11 cellular contexts compared by ENCODE assay signal in the genomic region with DNA sequence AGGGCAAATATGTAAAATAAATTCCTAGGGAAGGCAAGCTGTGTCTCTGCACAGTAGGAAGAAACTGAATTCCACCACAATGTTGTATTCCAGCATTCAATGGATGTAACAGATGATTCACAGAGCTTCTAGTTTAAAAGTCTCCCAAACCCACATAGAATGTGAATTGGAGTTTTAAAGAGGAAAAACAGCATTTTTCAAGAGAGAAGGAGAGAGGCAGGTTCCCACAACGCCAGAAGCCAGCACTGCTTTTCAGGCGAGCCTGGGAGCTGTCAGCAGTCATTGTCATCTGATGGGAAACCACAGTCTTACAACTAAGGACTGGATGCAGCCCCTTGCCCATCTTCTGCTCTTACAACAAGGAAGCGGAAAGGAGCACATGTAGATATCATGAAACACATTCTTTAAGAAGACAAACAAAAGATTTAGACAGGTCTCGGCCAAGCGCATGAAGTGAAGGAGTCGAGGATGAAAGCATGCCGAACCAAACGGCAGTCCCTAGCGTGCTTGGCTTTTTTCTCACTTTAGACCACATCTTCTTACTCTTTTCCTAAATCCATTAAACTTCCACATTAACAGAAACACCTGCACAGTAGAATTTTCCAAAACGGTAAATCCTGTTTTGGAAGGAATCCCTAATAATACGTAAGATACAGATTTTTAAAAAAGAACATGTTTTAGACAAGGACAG. TPM values are rescaled to one million over a fixed set of nuclear protein-coding genes. Genes with fewer than 3 reads are reported as not detected.
A peak's percentile ranks its signal among the peaks of the same experiment; 100 is the strongest.
DNase-seq lines count a peak whose midpoint lies in the region; ATAC-seq, FAIRE-seq and TF ChIP-seq lines count a peak whose summit lies in the region.
"Had no signal": no experiment of that assay in that cellular context is flagged by ENCODE, and none has a peak within 500 bp of the region (broad histone marks: within the 10 kb centered on the region; RNA-seq: fewer than 3 reads in every experiment).

No MANE protein-coding gene starts in this region.

- TF ChIP-seq EP300 in HepG2 (IDR thresholded peaks at IDR 0.05; ENCODE audit: low read depth in 2 of 2, low read length in 2 of 2) (no peak), HepG2 (CRISPR knock-in tag; IDR thresholded peaks at IDR 0.05; ENCODE audit: borderline replicate concordance) (no peak)

- no peak for FAIRE-seq in HepG2 (lab: Jason Lieb, UNC)
- no peak for FAIRE-seq in urothelium cell line (lab: Jason Lieb, UNC)

- no peak for ATAC-seq in HepG2
- no peak for ATAC-seq in naive thymus-derived CD4-positive, alpha-beta T cell
- ATAC-seq in upper lobe of right lung: no peak
- no peak for ATAC-seq in GM21576 (IDR thresholded peaks at IDR 0.05; ENCODE audit: unreplicated experiment)

- H3K9me3 ChIP-seq in liver (ENCODE audit: control insufficient read depth in 4 of 4, low read length in 3 of 4) (no peaks in the 10 kb centered on the region), HepG2 (ENCODE audit: low read length) (no peaks in the 10 kb centered on the region), upper lobe of right lung (no peaks in the 10 kb centered on the region)
- H3K9me3 ChIP-seq in naive thymus-derived CD4-positive, alpha-beta T cell (ENCODE audit: control insufficient read depth in 2 of 3, low read length in 3 of 3): no peaks in the 10 kb centered on the region
- H3K9me3 ChIP-seq: HAP-1 had no signal

- H3K36me3 ChIP-seq in liver (ENCODE audit: control insufficient read depth in 4 of 4, insufficient read depth in 3 of 4, low read depth in 1 of 4, low read length in 3 of 4): no peaks in the 10 kb centered on the region
- H3K36me3 ChIP-seq in HepG2 (replicated peaks in 1 of 2; ENCODE audit: control insufficient read depth in 1 of 2, insufficient read depth in 2 of 2, low read length in 2 of 2): no peaks in the 10 kb centered on the region
- no peaks in the 10 kb centered on the region for H3K36me3 ChIP-seq in naive thymus-derived CD4-positive, alpha-beta T cell (ENCODE audit: control insufficient read depth in 2 of 3, insufficient read depth in 3 of 3, low read length in 3 of 3)
- no peaks in the 10 kb centered on the region for H3K36me3 ChIP-seq in upper lobe of right lung
- H3K36me3 ChIP-seq: HAP-1 had no signal

- no peaks in the 10 kb centered on the region for H3K79me2 ChIP-seq in HepG2 (ENCODE audit: insufficient read depth, low read length)

- peak overlapping the region in 8 of 10 donors; percentile 20 to 74 (median 49) for H3K4me3 Mint-ChIP-seq in naive thymus-derived CD4-positive, alpha-beta T cell
- no peak overlapping the region for H3K4me3 Mint-ChIP-seq in activated CD4-positive, alpha-beta memory T cell treated with anti-CD3 and anti-CD28 coated beads for 36 hours

- H3K27ac Mint-ChIP-seq in naive thymus-derived CD4-positive, alpha-beta T cell: no peak overlapping the region
- H3K27ac Mint-ChIP-seq in activated CD4-positive, alpha-beta memory T cell treated with anti-CD3 and anti-CD28 coated beads for 36 hours: no peak overlapping the region

- H3K27ac ChIP-seq in liver (ENCODE audit: low read depth in 1 of 2, low read length in 2 of 2) (no peak overlapping the region), HepG2 (ENCODE audit: extremely low read length, insufficient read depth, low read length) (no peak overlapping the region), coronary artery (no peak overlapping the region), upper lobe of right lung (no peak overlapping the region)
- H3K27ac ChIP-seq in naive thymus-derived CD4-positive, alpha-beta T cell (ENCODE audit: low read depth, low read length): no peak overlapping the region

- intact Hi-C loops in HepG2 (cut with micrococcal nuclease; ENCODE audit: unreplicated experiment): no loop called here
- intact Hi-C loops in naive thymus-derived CD4-positive, alpha-beta T cell (cut with micrococcal nuclease): no loop called here
- intact Hi-C loops in upper lobe of right lung (cut with DNase I): no loop called here
- intact Hi-C loops in activated CD4-positive, alpha-beta memory T cell treated with anti-CD3 and anti-CD28 coated beads for 36 hours (cut with micrococcal nuclease): loop anchor here (5.0 kb wide), 1 partner anchor 415 kb away; no protein-coding TSS in a partner anchor

- H4K20me1 ChIP-seq in HepG2 (ENCODE audit: insufficient read depth, low read length): no peaks in the 10 kb centered on the region

- 29% methylated on average over 11 of the region's 11 CpGs for WGBS in liver
- 32% methylated on average over 11 of the region's 11 CpGs for WGBS in HepG2 (ENCODE audit: low lambda C conversion rate)

- TF ChIP-seq CTCF in liver (IDR thresholded peaks at IDR 0.05; ENCODE audit: low read depth, low read length, missing input control) (no peak), HepG2 (CRISPR knock-in tag; IDR thresholded peaks at IDR 0.05) (no peak), coronary artery (IDR thresholded peaks at IDR 0.05) (no peak), upper lobe of right lung (IDR thresholded peaks at IDR 0.05) (no peak)

- DNase-seq in HepG2 (ENCODE audit: low spot score) (no peak), coronary artery (ENCODE audit: low spot score) (no peak), upper lobe of right lung (no peak), urothelium cell line (ENCODE audit: low spot score) (no peak)
- DNase-seq in naive thymus-derived CD4-positive, alpha-beta T cell: no peak
- no peak for DNase-seq in activated CD4-positive, alpha-beta memory T cell treated with anti-CD3 and anti-CD28 coated beads for 36 hours

- CTCF ChIA-PET in HepG2 (lab: Yijun Ruan, JAX; ENCODE audit: low intra/inter-chr PET ratio, low total read pairs): no interaction called here
- CTCF ChIA-PET in naive thymus-derived CD4-positive, alpha-beta T cell (lab: Charles Lee): no interaction called here
- CTCF ChIA-PET in activated CD4-positive, alpha-beta memory T cell treated with anti-CD3 and anti-CD28 coated beads for 36 hours (lab: Charles Lee): interaction anchor here (0.6 kb wide), 1 partner anchor 112 kb away, joined by 4 read pairs; no protein-coding TSS in a partner anchor

- H3K36me3 Mint-ChIP-seq in naive thymus-derived CD4-positive, alpha-beta T cell: peaks cover 0 to 3% (median 0%) of the 10 kb centered on the region in 5 donors
- H3K36me3 Mint-ChIP-seq in activated CD4-positive, alpha-beta memory T cell treated with anti-CD3 and anti-CD28 coated beads for 36 hours: no peaks in the 10 kb centered on the region

- H3K27me3 ChIP-seq in liver (ENCODE audit: control insufficient read depth in 4 of 4, insufficient read depth in 4 of 4, low read length in 3 of 4) (peaks cover 0 to 10% (median 5%) of the 10 kb centered on the region in 4 donors), HepG2 (ENCODE audit: control insufficient read depth in 1 of 2, insufficient read depth in 2 of 2, low read length in 2 of 2) (no peaks in the 10 kb centered on the region; a peak in 1 of 5 replicates), upper lobe of right lung (peaks cover 31% of the 10 kb centered on the region)
- peaks cover 0 to 19% of the 10 kb centered on the region in 2 donors for H3K27me3 ChIP-seq in naive thymus-derived CD4-positive, alpha-beta T cell (ENCODE audit: control insufficient read depth in 2 of 2, insufficient read depth in 2 of 2, low read length in 2 of 2)

- H3K4me1 ChIP-seq in liver (ENCODE audit: control insufficient read depth in 4 of 4, insufficient read depth in 4 of 4, low read length in 3 of 4): peaks cover 0 to 13% (median 7%) of the 10 kb centered on the region in 4 donors
- no peaks in the 10 kb centered on the region for H3K4me1 ChIP-seq in HepG2 (ENCODE audit: insufficient read depth, low read length)
- H3K4me1 ChIP-seq in naive thymus-derived CD4-positive, alpha-beta T cell (ENCODE audit: control insufficient read depth in 2 of 2, insufficient read depth in 2 of 2, low read length in 2 of 2): no peaks in the 10 kb centered on the region
- no peaks in the 10 kb centered on the region for H3K4me1 ChIP-seq in upper lobe of right lung
- H3K4me1 ChIP-seq: HAP-1 had no signal

- BruUV-seq in HepG2 (replicated peaks; lab: Mats Ljungman, UMichigan): no TSS peak

- in situ Hi-C loops in HepG2 (cut with HindIII; ENCODE audit: extremely low pct_ligation_motif_present, low pct_unique_long_range_greater_than_20kb): no loop called here

- H3K9me3 Mint-ChIP-seq in naive thymus-derived CD4-positive, alpha-beta T cell: no peaks in the 10 kb centered on the region
- H3K9me3 Mint-ChIP-seq in activated CD4-positive, alpha-beta memory T cell treated with anti-CD3 and anti-CD28 coated beads for 36 hours: no peaks in the 10 kb centered on the region

- no peak overlapping the region for H3K9ac ChIP-seq in liver (ENCODE audit: low read depth in 1 of 2, low read length in 2 of 2)
- H3K9ac ChIP-seq in HepG2 (ENCODE audit: insufficient read depth, low read depth, low read length): no peak overlapping the region

- no peak overlapping the region for H2AFZ ChIP-seq in HepG2 (ENCODE audit: low read length)

- H3K4me1 Mint-ChIP-seq in naive thymus-derived CD4-positive, alpha-beta T cell: peaks cover 0 to 14% (median 4%) of the 10 kb centered on the region in 7 donors
- peaks cover 3% of the 10 kb centered on the region for H3K4me1 Mint-ChIP-seq in activated CD4-positive, alpha-beta memory T cell treated with anti-CD3 and anti-CD28 coated beads for 36 hours (ENCODE audit: low read depth)

- no peak for TF ChIP-seq POLR2A in HepG2 (IDR thresholded peaks at IDR 0.05; ENCODE audit: insufficient read depth in 1 of 2, low read depth in 2 of 2, low read length in 2 of 2)

- POLR2A ChIA-PET in HepG2 (lab: Yijun Ruan, JAX): no interaction called here
- POLR2A ChIA-PET in naive thymus-derived CD4-positive, alpha-beta T cell (lab: Charles Lee): no interaction called here
- POLR2A ChIA-PET in activated CD4-positive, alpha-beta memory T cell treated with anti-CD3 and anti-CD28 coated beads for 36 hours (lab: Charles Lee): no interaction called here

- H3K4me3 ChIP-seq in liver (ENCODE audit: low read depth in 1 of 3, low read length in 3 of 3): peak overlapping the region in 2 of 3 donors; percentile 43 to 71
- H3K4me3 ChIP-seq in HepG2 (replicated peaks in 1 of 3; ENCODE audit: insufficient read depth in 1 of 3, low read depth in 2 of 3, low read length in 3 of 3): no peak overlapping the region
- H3K4me3 ChIP-seq in coronary artery: peak overlapping the region; percentile 64
- no peak overlapping the region for H3K4me3 ChIP-seq in naive thymus-derived CD4-positive, alpha-beta T cell (ENCODE audit: low read length)
- peak overlapping the region; percentile 40 for H3K4me3 ChIP-seq in upper lobe of right lung
- H3K4me3 ChIP-seq: HAP-1 had no signal

- no peak overlapping the region for H3K4me2 ChIP-seq in HepG2 (ENCODE audit: low read depth, low read length)

- H3K27me3 Mint-ChIP-seq in naive thymus-derived CD4-positive, alpha-beta T cell: peaks cover 65 to 81% (median 68%) of the 10 kb centered on the region in 5 donors
- H3K27me3 Mint-ChIP-seq in activated CD4-positive, alpha-beta memory T cell treated with anti-CD3 and anti-CD28 coated beads for 36 hours: peaks cover 35% of the 10 kb centered on the region

- TF ChIP-seq RAD21 in liver (IDR thresholded peaks at IDR 0.05) (no peak), HepG2 (CRISPR knock-in tag; IDR thresholded peaks at IDR 0.05) (no peak)

RNA-seq across cellular contexts. Expression of a gene that starts 0.6 kb away (rescaled TPM):
- total RNA-seq in liver: under 1 TPM in 1 of 2 donors, not detected in 1; 0.25 TPM
- polyA plus RNA-seq in liver: under 1 TPM; 0.14 to 0.53 TPM
- not detected in 2 replicates for total RNA-seq in HepG2 (2016; rRNA removed; fragmentation: Illumina TruSeq; extraction: Trizol)
- not detected in 2 replicates for total RNA-seq in HepG2 (2016; cell fraction: cytosol; rRNA removed; fragmentation: Illumina TruSeq; extraction: Trizol; ENCODE audit: low read depth)
- total RNA-seq in HepG2 (2016; cell fraction: insoluble cytoplasmic fraction; rRNA removed; fragmentation: Illumina TruSeq; extraction: Trizol): not detected in 2 replicates
- not detected in 2 replicates for total RNA-seq in HepG2 (2016; cell fraction: membrane; rRNA removed; fragmentation: Illumina TruSeq; extraction: Trizol)
- total RNA-seq in HepG2 (2016; cell fraction: nucleus; rRNA removed; fragmentation: Illumina TruSeq; extraction: Trizol): not detected in 2 replicates
- polyA plus RNA-seq in HepG2 (2011; rRNA removed): not detected in 2 replicates
- not detected in 2 replicates for polyA plus RNA-seq in HepG2 (2011; cell fraction: cytosol; rRNA removed)
- not detected in 2 replicates for polyA plus RNA-seq in HepG2 (2011; cell fraction: nucleus; rRNA removed)
- not detected in 2 replicates for polyA plus RNA-seq in HepG2 (2012)
- polyA plus RNA-seq in HepG2 (2016; cell fraction: cytosol; fragmentation: Illumina TruSeq; extraction: Trizol; ENCODE audit: low read depth): not detected in 2 replicates
- polyA plus RNA-seq in HepG2 (2016; cell fraction: insoluble cytoplasmic fraction; fragmentation: Illumina TruSeq; extraction: Trizol; ENCODE audit: low read depth): not detected in 2 replicates
- polyA plus RNA-seq in HepG2 (2016; cell fraction: membrane; fragmentation: Illumina TruSeq; extraction: Trizol; ENCODE audit: low read depth): not detected in 2 replicates
- polyA plus RNA-seq in HepG2 (2016; cell fraction: nucleus; fragmentation: Illumina TruSeq; extraction: Trizol; ENCODE audit: insufficient read depth, low read depth): not detected in 2 replicates
- polyA minus RNA-seq in HepG2 (2011; rRNA and poly(A)+ RNA removed; ENCODE audit: low replicate concordance): not detected in 2 replicates
- polyA minus RNA-seq in HepG2 (2011; cell fraction: cytosol; rRNA and poly(A)+ RNA removed): not detected in 2 replicates
- not detected in 2 replicates for polyA minus RNA-seq in HepG2 (2011; cell fraction: nucleus; rRNA and poly(A)+ RNA removed)
- not detected for total RNA-seq in naive thymus-derived CD4-positive, alpha-beta T cell
- not detected for polyA plus RNA-seq in naive thymus-derived CD4-positive, alpha-beta T cell
- not detected for total RNA-seq in upper lobe of right lung
- not detected for total RNA-seq in activated CD4-positive, alpha-beta memory T cell treated with anti-CD3 and anti-CD28 coated beads for 36 hours
- total RNA-seq: left ventricle myocardium superior; T-helper 1 cell treated with Interleukin-12 subunit alpha and Interleukin-12 subunit beta and Interleukin-4 antibody, amounts not matched to agents 30 ng/mL and 1 ng/mL, for 36 hours had no signal

Comparison
In these comparisons a context has a peak if more than half of its experiments do, and no peak if none do; other contexts are left out.
1. H3K4me3 ChIP-seq: peak in liver (2 of 3), coronary artery (single experiment) and upper lobe of right lung (single experiment); none in HepG2 (0 of 3) and naive thymus-derived CD4-positive, alpha-beta T cell (single experiment).